In the genomic region with DNA sequence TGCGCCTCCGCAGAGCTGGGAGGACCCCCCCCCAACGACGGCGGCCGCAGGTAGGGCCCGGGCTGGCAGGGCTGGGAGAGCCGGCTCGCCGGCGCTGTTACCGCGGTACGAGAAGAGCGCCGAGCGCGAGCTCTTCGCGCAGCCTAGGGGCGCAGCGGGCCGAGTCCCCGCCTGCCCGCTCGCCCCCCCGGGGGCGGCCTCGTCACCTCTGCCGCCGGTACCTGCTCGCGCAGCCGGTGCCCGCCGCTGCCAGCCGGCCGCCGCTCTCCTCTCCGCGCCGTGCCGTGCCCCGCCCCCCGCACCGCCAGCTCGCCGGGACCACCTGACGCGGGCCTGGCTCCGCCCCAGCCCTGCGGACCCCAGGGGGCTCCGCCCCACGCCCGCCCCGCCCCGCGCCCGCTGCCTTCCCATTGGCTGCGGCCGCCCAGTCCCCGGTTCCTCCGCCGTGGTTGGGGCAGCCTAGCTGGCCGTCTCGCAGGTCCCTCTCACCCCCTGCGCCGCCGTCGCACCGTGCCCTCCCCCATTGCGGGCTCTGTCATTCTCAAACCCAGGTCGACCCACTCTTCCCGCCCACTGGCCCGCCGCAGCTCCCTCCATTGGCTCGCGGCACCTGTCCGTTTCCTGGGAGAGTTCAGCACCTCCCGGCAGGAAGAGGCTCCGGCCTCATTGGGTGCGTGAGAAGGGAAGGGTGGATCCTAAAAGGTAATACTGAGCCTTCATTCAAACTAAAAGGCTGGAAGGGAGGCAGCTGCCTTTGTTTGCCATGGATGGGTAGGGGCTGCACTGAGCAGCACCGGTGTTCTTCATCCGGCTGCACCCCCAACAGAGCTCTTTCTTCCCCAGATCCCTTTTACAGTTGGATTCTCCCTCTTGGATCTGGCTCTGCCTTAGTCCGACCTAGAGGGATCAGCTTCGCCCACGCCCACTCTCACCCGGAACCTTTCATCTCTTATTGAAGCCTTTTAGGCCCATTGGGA, we compare ENCODE assay signal across 8 cellular contexts. TPM values are rescaled to one million over a fixed set of nuclear protein-coding genes. Genes with fewer than 3 reads are reported as not detected.
DNase-seq lines count a peak whose midpoint lies in the region; ATAC-seq and TF ChIP-seq lines count a peak whose summit lies in the region.

A gene (minus strand): TSS at position 276 of the 977 bp plus-strand sequence. CDS start 342 bp downstream, outside the sequence.

- H3K9me2 ChIP-seq in OCI-LY7 (ENCODE audit: insufficient read depth, low read length), result no peaks in the 10 kb centered on the region

- peak within 1 kb of the TSS; percentile 28 for H3K27ac ChIP-seq in OCI-LY7 (ENCODE audit: low read depth, low read length, poor library complexity, severe bottlenecking)
- peak within 1 kb of the TSS; percentile 80 to 83 (median 83) for H3K27ac ChIP-seq in esophagus muscularis mucosa (replicated peaks in 1 of 4)
- H3K27ac ChIP-seq in naive thymus-derived CD4-positive, alpha-beta T cell (ENCODE audit: low read depth, low read length), result peak within 1 kb of the TSS; percentile 65

- intact Hi-C loops in OCI-LY7 (cut with micrococcal nuclease; ENCODE audit: unreplicated experiment), result loop anchor here (1.0 to 10.0 kb wide), 3 partner anchors 168 to 1195 kb away; a partner anchor contains a TSS
- intact Hi-C loops in esophagus muscularis mucosa (cut with DNase I), result loop anchor here (5.0 to 10.0 kb wide), 2 partner anchors 92 to 445 kb away; no protein-coding TSS in a partner anchor
- intact Hi-C loops in naive thymus-derived CD4-positive, alpha-beta T cell (cut with micrococcal nuclease), result loop anchor here (1.0 to 5.0 kb wide), 12 partner anchors 8 to 1197 kb away; a partner anchor contains a TSS

- H3K4me3 ChIP-seq in OCI-LY7 (ENCODE audit: low read depth, low read length, poor library complexity, severe bottlenecking) (peak within 1 kb of the TSS; percentile 77), esophagus muscularis mucosa (peak within 1 kb of the TSS; percentile 76 to 90 (median 82))
- peak within 1 kb of the TSS; percentile 73 for H3K4me3 ChIP-seq in naive thymus-derived CD4-positive, alpha-beta T cell (ENCODE audit: low read length)

- TF ChIP-seq EP300 in esophagus muscularis mucosa (IDR thresholded peaks at IDR 0.05), result no peak

- peaks cover 0 to 9% (median 4%) of the 10 kb centered on the region in 5 donors for H3K27me3 Mint-ChIP-seq in naive thymus-derived CD4-positive, alpha-beta T cell
- no peaks in the 10 kb centered on the region for H3K27me3 Mint-ChIP-seq in stimulated activated memory B cell treated with anti-CD40 and anti-IgM and Interleukin-4, amounts not matched to agents 10 μg/mL and 1 μg/mL and 100 μg/mL, for 72 hours

- CTCF ChIA-PET in OCI-LY7 (lab: Charles Lee; ENCODE audit: unreplicated experiment), result interaction anchor here (0.6 to 1.4 kb wide), 6 partner anchors 9 to 198 kb away, joined by 3 to 11 read pairs (median 6); a partner anchor contains a TSS
- CTCF ChIA-PET in naive thymus-derived CD4-positive, alpha-beta T cell (lab: Charles Lee), result interaction anchor here (0.6 to 2.6 kb wide), 10 partner anchors 9 to 1715 kb away, joined by 3 to 22 read pairs (median 4); a partner anchor contains a TSS

- peak within 1 kb of the TSS; percentile 92 for H2AFZ ChIP-seq in OCI-LY7 (ENCODE audit: low read length)

- peaks cover 0 to 2% (median 0%) of the 10 kb centered on the region in 5 donors for H3K36me3 Mint-ChIP-seq in naive thymus-derived CD4-positive, alpha-beta T cell
- no peaks in the 10 kb centered on the region for H3K36me3 Mint-ChIP-seq in stimulated activated memory B cell treated with anti-CD40 and anti-IgM and Interleukin-4, amounts not matched to agents 10 μg/mL and 1 μg/mL and 100 μg/mL, for 72 hours

- H3K4me2 ChIP-seq in OCI-LY7 (ENCODE audit: low read length), result peak within 1 kb of the TSS; percentile 83

- peak; percentile 82 for ATAC-seq in GM21526 (IDR thresholded peaks at IDR 0.05; ENCODE audit: low FRiP score, unreplicated experiment)
- ATAC-seq in naive thymus-derived CD4-positive, alpha-beta T cell, result peak; percentile 90
- ATAC-seq in stimulated activated memory B cell treated with anti-CD40 and anti-IgM and Interleukin-4, amounts not matched to agents 10 μg/mL and 1 μg/mL and 100 μg/mL, for 72 hours, result peak; percentile 95

- TF ChIP-seq CTCF in OCI-LY7 (conservative IDR thresholded peaks at IDR 0.05; ENCODE audit: low read length), result no peak
- no peak for TF ChIP-seq CTCF in esophagus muscularis mucosa (IDR thresholded peaks at IDR 0.05)

- peaks cover 33% of the 10 kb centered on the region for H3K4me1 ChIP-seq in OCI-LY7 (ENCODE audit: insufficient read depth, low read length, poor library complexity, severe bottlenecking)
- peaks cover 16 to 27% (median 23%) of the 10 kb centered on the region in 4 donors for H3K4me1 ChIP-seq in esophagus muscularis mucosa
- peaks cover 3 to 10% of the 10 kb centered on the region in 2 donors for H3K4me1 ChIP-seq in naive thymus-derived CD4-positive, alpha-beta T cell (ENCODE audit: control insufficient read depth in 2 of 2, insufficient read depth in 2 of 2, low read length in 2 of 2)

- H3K36me3 ChIP-seq in OCI-LY7 (ENCODE audit: insufficient read depth, low read length) (no peaks in the 10 kb centered on the region), esophagus muscularis mucosa (no peaks in the 10 kb centered on the region)
- no peaks in the 10 kb centered on the region for H3K36me3 ChIP-seq in naive thymus-derived CD4-positive, alpha-beta T cell (ENCODE audit: control insufficient read depth in 2 of 3, insufficient read depth in 3 of 3, low read length in 3 of 3)

- no peaks in the 10 kb centered on the region for H4K20me1 ChIP-seq in OCI-LY7 (ENCODE audit: insufficient read depth, low read length)

- no peak for TF ChIP-seq POLR2A in esophagus muscularis mucosa (IDR thresholded peaks at IDR 0.05; ENCODE audit: low read depth)

- no peaks in the 10 kb centered on the region for H3K79me2 ChIP-seq in OCI-LY7 (ENCODE audit: insufficient read depth, low read depth, low read length)

- DNase-seq in DMS 273 treated with DMSO at 0.1 percent for 48 hours (lab: John Stamatoyannopoulos, UW) (peak; percentile 95), HuH-7.5 (ENCODE audit: low spot score) (peak; percentile 90), OCI-LY7 (ENCODE audit: low spot score) (peak; percentile 94), esophagus muscularis mucosa (ENCODE audit: extremely low spot score) (no peak)
- peak; percentile 91 for DNase-seq in activated T-cell treated with anti-CD3 and anti-CD28 coated beads, Interleukin-2, amount 50 U/mL, for 1 hour
- peak; percentile 68 to 87 (median 78) for DNase-seq in naive thymus-derived CD4-positive, alpha-beta T cell

- peak within 1 kb of the TSS in 5 of 10 donors; percentile 79 to 91 (median 85) for H3K4me3 Mint-ChIP-seq in naive thymus-derived CD4-positive, alpha-beta T cell
- no peak within 1 kb of the TSS for H3K4me3 Mint-ChIP-seq in stimulated activated memory B cell treated with anti-CD40 and anti-IgM and Interleukin-4, amounts not matched to agents 10 μg/mL and 1 μg/mL and 100 μg/mL, for 72 hours

- H3K27me3 ChIP-seq in esophagus muscularis mucosa, result peaks cover 0 to 30% (median 0%) of the 10 kb centered on the region in 4 donors
- H3K27me3 ChIP-seq in naive thymus-derived CD4-positive, alpha-beta T cell (ENCODE audit: control insufficient read depth in 2 of 2, insufficient read depth in 2 of 2, low read length in 2 of 2), result no peaks in the 10 kb centered on the region

- H3K9me3 ChIP-seq in OCI-LY7 (ENCODE audit: low read length) (no peaks in the 10 kb centered on the region), esophagus muscularis mucosa (no peaks in the 10 kb centered on the region)
- H3K9me3 ChIP-seq in naive thymus-derived CD4-positive, alpha-beta T cell (ENCODE audit: control insufficient read depth in 2 of 3, low read length in 3 of 3), result no peaks in the 10 kb centered on the region

- H3K9me3 Mint-ChIP-seq in naive thymus-derived CD4-positive, alpha-beta T cell, result peaks cover 0 to 2% (median 0%) of the 10 kb centered on the region in 11 donors
- peaks cover 3% of the 10 kb centered on the region for H3K9me3 Mint-ChIP-seq in stimulated activated memory B cell treated with anti-CD40 and anti-IgM and Interleukin-4, amounts not matched to agents 10 μg/mL and 1 μg/mL and 100 μg/mL, for 72 hours

- peak within 1 kb of the TSS; percentile 5 to 92 (median 83) for H3K27ac Mint-ChIP-seq in naive thymus-derived CD4-positive, alpha-beta T cell
- peak within 1 kb of the TSS; percentile 81 for H3K27ac Mint-ChIP-seq in stimulated activated memory B cell treated with anti-CD40 and anti-IgM and Interleukin-4, amounts not matched to agents 10 μg/mL and 1 μg/mL and 100 μg/mL, for 72 hours

- peaks cover 9 to 17% (median 13%) of the 10 kb centered on the region in 7 donors for H3K4me1 Mint-ChIP-seq in naive thymus-derived CD4-positive, alpha-beta T cell
- peaks cover 31% of the 10 kb centered on the region for H3K4me1 Mint-ChIP-seq in stimulated activated memory B cell treated with anti-CD40 and anti-IgM and Interleukin-4, amounts not matched to agents 10 μg/mL and 1 μg/mL and 100 μg/mL, for 72 hours

- BruUV-seq in OCI-LY7 (replicated peaks; lab: Mats Ljungman, UMichigan), result no TSS peak

- 4% methylated on average over 37 of the region's 88 CpGs for WGBS in esophagus muscularis mucosa

- POLR2A ChIA-PET in OCI-LY7 (lab: Charles Lee), result interaction anchor here (0.6 to 1.7 kb wide), 11 partner anchors 8 to 450 kb away, joined by 3 to 9 read pairs (median 3); a partner anchor contains a TSS
- POLR2A ChIA-PET in naive thymus-derived CD4-positive, alpha-beta T cell (lab: Charles Lee), result interaction anchor here (0.5 to 1.5 kb wide), 13 partner anchors 9 to 1035 kb away, joined by 3 to 5 read pairs (median 3); a partner anchor contains a TSS

RNA-seq across cellular contexts. Expression of the gene that starts here (rescaled TPM):
- 2.3 and 4.2 TPM in 2 replicates for total RNA-seq in OCI-LY7 (2014; rRNA removed; shearing (Covaris generic))
- total RNA-seq in OCI-LY7 (2022), result 6.4 and 7.4 TPM in 2 replicates
- 1 to 10 TPM in 3 of 4 donors, under 1 TPM in 1; 0.83 to 3.3 (median 1.8) TPM for total RNA-seq in esophagus muscularis mucosa
- total RNA-seq in naive thymus-derived CD4-positive, alpha-beta T cell, result 1 to 10 TPM; 5.1 to 7.8 (median 5.5) TPM
- 1 to 10 TPM in 1 of 2 donors, under 1 TPM in 1; 0.73 to 2.9 TPM for polyA plus RNA-seq in naive thymus-derived CD4-positive, alpha-beta T cell

Comparison
In these comparisons a context has a peak if more than half of its experiments do, and no peak if none do; other contexts are left out.
1. H3K27ac ChIP-seq: peak in every context shown above with its lines; median percentile 83 in esophagus muscularis mucosa; 65 in naive thymus-derived CD4-positive, alpha-beta T cell; 28 in OCI-LY7.